Comparison of ENCODE assay signal across 18 cellular contexts in genomic region chr10:3748484-3748883, GRCh38. TPM values are rescaled to one million over a fixed set of nuclear protein-coding genes. Genes with fewer than 3 reads are reported as not detected.
DNase-seq lines count a peak whose midpoint lies in the region; ATAC-seq and TF ChIP-seq lines count a peak whose summit lies in the region.
"Had no signal": no experiment of that assay in that cellular context is flagged by ENCODE, and none has a peak within 500 bp of the region (broad histone marks: within the 10 kb centered on the region; RNA-seq: fewer than 3 reads in every experiment).

No MANE protein-coding gene starts in this region.

- H3K23ac ChIP-seq in trophoblast cell (ENCODE audit: low read length) = no peak overlapping the region

- H3K18ac ChIP-seq in trophoblast cell (ENCODE audit: low read length) = no peak overlapping the region

- no peaks in the 10 kb centered on the region for H3K79me2 ChIP-seq in trophoblast cell (ENCODE audit: control insufficient read depth, insufficient read depth, low read length, poor library complexity)

- H3K4me3 ChIP-seq in right cardiac atrium (ENCODE audit: low read length) (no peak overlapping the region), trophoblast cell (ENCODE audit: low read depth, low read length) (no peak overlapping the region), vagina (no peak overlapping the region)

- H3K36me3 ChIP-seq in trophoblast cell (ENCODE audit: control insufficient read depth in 1 of 2, insufficient read depth in 2 of 2, low read length in 2 of 2) (no peaks in the 10 kb centered on the region), vagina (no peaks in the 10 kb centered on the region)

- DNase-seq in right cardiac atrium (no peak), Right ventricle myocardium inferior (ENCODE audit: missing footprints) (no peak), ecto neural progenitor cell (ENCODE audit: low spot score) (peak; percentile 29), trophoblast cell (no peak), vagina (ENCODE audit: extremely low spot score in 2 of 2) (no peak), SW480 (ENCODE audit: low spot score) (no peak), ACHN (no peak)
- DNase-seq: activated CD4-positive, alpha-beta T cell treated with anti-CD3 and anti-CD28 coated beads, Interleukin-2, amount 10 ng/mL, durations not matched to agents 7 days and 5 days; activated naive CD4-positive, alpha-beta T cell treated with Interleukin-2 at 50 U/mL for 16 hours; activated T-cell treated with anti-CD3 and anti-CD28 coated beads, Interleukin-2, amount 50 U/mL, for 1 hour; cortex of kidney; DMS79; foreskin fibroblast; NCI-H1930; NCI-H510A; SHP77; T-helper 1 cell had no signal

- H4K91ac ChIP-seq in trophoblast cell (ENCODE audit: low read depth, low read length) = no peak overlapping the region

- no peak overlapping the region for H3K9ac ChIP-seq in trophoblast cell (ENCODE audit: low read length)

- H2BK12ac ChIP-seq in trophoblast cell (ENCODE audit: low read length) = no peak overlapping the region

- H3K79me1 ChIP-seq in trophoblast cell (ENCODE audit: low read length) = no peaks in the 10 kb centered on the region

- H3K4me2 ChIP-seq in trophoblast cell (ENCODE audit: low read length) = no peak overlapping the region

- ATAC-seq in right cardiac atrium (no peak), Right ventricle myocardium inferior (no peak), HG02610 (IDR thresholded peaks at IDR 0.05; ENCODE audit: unreplicated experiment) (no peak)

- H3K9me3 ChIP-seq in right cardiac atrium (ENCODE audit: control insufficient read depth, low read length) (no peaks in the 10 kb centered on the region), trophoblast cell (ENCODE audit: insufficient read depth, low read depth, low read length) (no peaks in the 10 kb centered on the region), vagina (no peaks in the 10 kb centered on the region)

- TF ChIP-seq POLR2A in vagina (IDR thresholded peaks at IDR 0.05) = no peak

- H2AK5ac ChIP-seq in trophoblast cell (ENCODE audit: low read length) = no peak overlapping the region

- 58% methylated on average over 7 of the region's 7 CpGs for WGBS in right cardiac atrium
- no CpG with 5 or more reads among the region's 7 CpGs for WGBS in trophoblast cell (ENCODE audit: extremely low coverage, insufficient coverage, insufficient read length)

- H2BK120ac ChIP-seq in trophoblast cell (ENCODE audit: insufficient read depth, low read length, poor library complexity) = no peak overlapping the region

- no peak for TF ChIP-seq CTCF in vagina (IDR thresholded peaks at IDR 0.05)

- intact Hi-C loops in right cardiac atrium (cut with DNase I) (loop anchor here in 1 of 4 donors (5.0 kb wide), 1 partner anchor 34 kb away; no protein-coding TSS in a partner anchor), Right ventricle myocardium inferior (cut with DNase I) (loop anchor here (5.0 kb wide), 1 partner anchor 236 kb away; no protein-coding TSS in a partner anchor), vagina (cut with DNase I) (no loop called here)

- in situ Hi-C loops in ACHN (cut with HindIII; ENCODE audit: low pct_ligation_motif_present, low pct_unique_long_range_greater_than_20kb, low sequenced_read_pairs) = no loop called here

- H4K12ac ChIP-seq in trophoblast cell (ENCODE audit: low read depth, low read length) = no peak overlapping the region

- H3K27me3 ChIP-seq in right cardiac atrium (ENCODE audit: control insufficient read depth, insufficient read depth) = no peaks in the 10 kb centered on the region
- no peaks in the 10 kb centered on the region for H3K27me3 ChIP-seq in trophoblast cell (ENCODE audit: insufficient read depth, low read length)
- H3K27me3 ChIP-seq in vagina = no peaks in the 10 kb centered on the region

- no peak overlapping the region for H4K8ac ChIP-seq in trophoblast cell (ENCODE audit: low read depth, low read length)

- H3K27ac ChIP-seq in right cardiac atrium (ENCODE audit: low read length) (peak overlapping the region; percentile 91), trophoblast cell (ENCODE audit: low read depth, low read length) (no peak overlapping the region), vagina (peak overlapping the region; percentile 64)

- no peak overlapping the region for H2BK5ac ChIP-seq in trophoblast cell (ENCODE audit: low read depth, low read length, poor library complexity)

- no peak overlapping the region for H3K14ac ChIP-seq in trophoblast cell (ENCODE audit: low read length)

- H3K4me1 ChIP-seq in right cardiac atrium (ENCODE audit: control insufficient read depth, insufficient read depth, low read length) (peaks cover 11% of the 10 kb centered on the region), trophoblast cell (ENCODE audit: control insufficient read depth in 1 of 2, insufficient read depth in 2 of 2, low read length in 2 of 2) (peaks cover 0 to 4% of the 10 kb centered on the region in 2 experiments), vagina (peaks cover 25% of the 10 kb centered on the region)

- H2AFZ ChIP-seq in trophoblast cell (ENCODE audit: insufficient read depth, low read length, poor library complexity) = peak overlapping the region; percentile 21

- H3K4ac ChIP-seq in trophoblast cell (ENCODE audit: low read depth, low read length) = no peak overlapping the region

RNA-seq across cellular contexts. Expression of gene KLF6, which starts 36.5 kb away (rescaled TPM):
- total RNA-seq in right cardiac atrium (10 to 100 TPM; 35.7 to 46.1 (median 39.9) TPM), Right ventricle myocardium inferior (68.4 TPM), vagina (145 TPM)
- 27.2 TPM for polyA plus RNA-seq in right cardiac atrium
- 113 TPM in 2 replicates for polyA plus RNA-seq in trophoblast cell (2013)
